In the genomic region with DNA sequence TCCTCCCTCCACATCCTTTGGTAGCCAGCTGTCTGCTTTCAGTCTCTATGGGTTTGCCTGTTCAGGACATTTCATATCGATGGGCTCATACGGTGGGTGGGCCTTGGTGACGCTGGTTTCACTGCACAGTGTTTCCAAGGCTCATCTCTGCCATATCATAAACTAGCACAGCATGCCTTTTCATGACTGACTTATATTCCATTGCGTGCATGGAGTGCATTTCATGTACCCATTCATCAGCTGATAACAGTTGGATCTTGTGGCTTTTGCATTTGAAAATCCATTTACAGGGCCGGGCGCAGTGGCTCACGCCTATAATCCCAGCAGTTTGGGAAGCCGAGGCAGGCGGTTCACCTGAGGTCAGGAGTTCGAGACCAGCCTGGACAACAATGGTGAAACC, we compare ENCODE assay signal across 8 cellular contexts.
"Had no signal": no experiment of that assay in that cellular context is flagged by ENCODE, and none has a peak within 500 bp of the region (broad histone marks: within the 10 kb centered on the region; RNA-seq: fewer than 3 reads in every experiment).

No MANE protein-coding gene starts in this region.

- ATAC-seq: GM12878 had no signal

- FAIRE-seq: G401.6, GM12878, GM12891, GM12892, GM18507, GM19239 had no signal

- H3K4me3 ChIP-seq: GM12878 had no signal

- DNase-seq: GDM1, GF-D8 had no signal
